In the genomic region with DNA sequence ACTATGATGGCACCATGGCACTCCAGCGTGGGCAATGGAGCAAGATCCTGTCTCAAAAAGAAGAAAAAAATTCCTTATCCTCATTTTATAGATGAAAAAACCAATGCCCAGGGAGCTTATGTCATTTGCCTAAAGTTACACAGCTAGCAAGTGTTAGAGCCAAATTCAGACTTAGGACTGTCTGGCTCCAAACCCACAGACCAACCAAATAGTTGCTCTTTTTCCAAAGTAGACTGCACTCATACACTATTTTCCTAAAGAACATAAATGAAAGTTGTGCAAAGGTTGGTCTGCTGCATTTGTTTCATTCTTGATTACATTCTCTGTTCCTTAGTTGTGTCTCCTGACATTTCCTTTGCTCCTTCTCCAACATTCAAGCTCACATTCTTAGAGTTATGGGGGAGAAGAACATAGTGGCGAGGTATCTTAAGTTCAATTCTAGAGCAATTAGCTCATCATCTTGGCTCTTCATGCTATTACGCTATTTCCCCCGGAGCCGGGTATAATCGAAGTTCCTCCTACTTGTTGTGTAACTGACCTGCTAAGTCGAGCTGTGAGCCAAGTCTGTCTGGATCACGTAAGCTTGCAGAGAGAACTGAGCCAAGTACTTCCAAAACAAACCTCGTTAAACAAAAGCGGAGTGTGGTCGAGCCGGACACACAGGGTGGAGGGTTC, we compare ENCODE assay signal across 11 cellular contexts.
A peak's percentile ranks its signal among the peaks of the same experiment; 100 is the strongest.
DNase-seq lines count a peak whose midpoint lies in the region; TF ChIP-seq lines count a peak whose summit lies in the region.
"Had no signal": no experiment of that assay in that cellular context is flagged by ENCODE, and none has a peak within 500 bp of the region (broad histone marks: within the 10 kb centered on the region; RNA-seq: fewer than 3 reads in every experiment).

No MANE protein-coding gene starts in this region.

- no peaks in the 10 kb centered on the region for H3K27me3 ChIP-seq in uterus
- H3K27me3 ChIP-seq: BE2C had no signal

- H3K4me1 ChIP-seq in uterus = peaks cover 6 to 9% of the 10 kb centered on the region in 2 donors
- H3K4me1 ChIP-seq: BE2C had no signal

- H3K27ac ChIP-seq in coronary artery = peak overlapping the region; percentile 83 to 84
- H3K27ac ChIP-seq in uterus = peak overlapping the region; percentile 20 to 73

- no peaks in the 10 kb centered on the region for H3K36me3 ChIP-seq in uterus
- H3K36me3 ChIP-seq: BE2C had no signal

- intact Hi-C loops in uterus (cut with DNase I; ENCODE audit: low total_unique reads) = no loop called here

- TF ChIP-seq POLR2A in uterus (IDR thresholded peaks at IDR 0.05) = no peak

- H3K4me3 ChIP-seq in coronary artery (peak overlapping the region; percentile 55), uterus (no peak overlapping the region)

- TF ChIP-seq CTCF in coronary artery (IDR thresholded peaks at IDR 0.05) = no peak
- no peak for TF ChIP-seq CTCF in uterus (IDR thresholded peaks at IDR 0.05)

- no peaks in the 10 kb centered on the region for H3K9me3 ChIP-seq in uterus
- H3K9me3 ChIP-seq: BE2C had no signal

- DNase-seq in SIG-M5 treated with dmso at 0.1 percent for 504 hours (lab: John Stamatoyannopoulos, UW; ENCODE audit: unreplicated experiment) (peak; percentile 4), SIG-M5 (lab: John Stamatoyannopoulos, UW) (no peak), coronary artery (ENCODE audit: low spot score) (peak; percentile 84), midbrain (lab: John Stamatoyannopoulos, UW) (peak; percentile 11), uterus (peak; percentile 72 to 82), cerebellar nuclear complex (lab: John Stamatoyannopoulos, UW) (no peak), NCI-H1694 treated with DMSO at 0.1 percent for 48 hours (lab: John Stamatoyannopoulos, UW) (no peak), SHP77 (lab: John Stamatoyannopoulos, UW) (no peak)
- DNase-seq: BE2C, islet precursor cell, NCI-H1417 treated with DMSO at 0.1 percent for 48 hours had no signal

Comparison
In these comparisons a context has a peak if more than half of its experiments do, and no peak if none do; other contexts are left out.
1. DNase-seq: peak in SIG-M5 treated with dmso at 0.1 percent for 504 hours (single experiment), coronary artery (single experiment), midbrain (single experiment) and uterus (2 of 2); none in SIG-M5 (single experiment), cerebellar nuclear complex (0 of 2), NCI-H1694 treated with DMSO at 0.1 percent for 48 hours (single experiment) and SHP77 (0 of 2).